ENCODE assay signal across 2 cellular contexts in genomic region chr1:111204211-111204883, GRCh38.
A peak's percentile ranks its signal among the peaks of the same experiment; 100 is the strongest.
TF ChIP-seq lines count a peak whose summit lies in the region.

No MANE protein-coding gene starts in this region.

TF ChIP-seq in liver, 16 proteins besides CTCF, POLR2A, EP300 and RAD21:
- TF ChIP-seq HNF4A (conservative IDR thresholded peaks at IDR 0.05) (peak; percentile 4 to 32), ZBTB33 (IDR thresholded peaks at IDR 0.05) (no peak)

TF ChIP-seq in HepG2, 621 proteins besides CTCF, POLR2A, EP300 and RAD21:
- no peak for TF ChIP-seq ZNF354B (CRISPR knock-in tag; IDR thresholded peaks at IDR 0.05)
- no peak for TF ChIP-seq REL (CRISPR knock-in tag; conservative IDR thresholded peaks at IDR 0.05)
- TF ChIP-seq JARID2 (CRISPR knock-in tag; IDR thresholded peaks at IDR 0.05; ENCODE audit: insufficient replicate concordance), result no peak
- TF ChIP-seq, protein P1, sequence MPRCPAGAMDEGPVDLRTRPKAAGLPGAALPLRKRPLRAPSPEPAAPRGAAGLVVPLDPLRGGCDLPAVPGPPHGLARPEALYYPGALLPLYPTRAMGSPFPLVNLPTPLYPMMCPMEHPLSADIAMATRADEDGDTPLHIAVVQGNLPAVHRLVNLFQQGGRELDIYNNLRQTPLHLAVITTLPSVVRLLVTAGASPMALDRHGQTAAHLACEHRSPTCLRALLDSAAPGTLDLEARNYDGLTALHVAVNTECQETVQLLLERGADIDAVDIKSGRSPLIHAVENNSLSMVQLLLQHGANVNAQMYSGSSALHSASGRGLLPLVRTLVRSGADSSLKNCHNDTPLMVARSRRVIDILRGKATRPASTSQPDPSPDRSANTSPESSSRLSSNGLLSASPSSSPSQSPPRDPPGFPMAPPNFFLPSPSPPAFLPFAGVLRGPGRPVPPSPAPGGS (CRISPR knock-in tag; IDR thresholded peaks at IDR 0.05), result no peak
- no peak for TF ChIP-seq U2AF1 (optimal IDR thresholded peaks at IDR 0.05; ENCODE audit: low read depth, low read length)
- TF ChIP-seq ZNF709 (CRISPR knock-in tag; IDR thresholded peaks at IDR 0.05), result no peak
- TF ChIP-seq NCOR1 (IDR thresholded peaks at IDR 0.05; ENCODE audit: borderline replicate concordance, low read length), result no peak
- no peak for TF ChIP-seq ZFP36L1 (CRISPR knock-in tag; IDR thresholded peaks at IDR 0.05)
- no peak for TF ChIP-seq ZBTB21 (CRISPR knock-in tag; IDR thresholded peaks at IDR 0.05)
- no peak for TF ChIP-seq PAF1 (CRISPR knock-in tag; IDR thresholded peaks at IDR 0.05)
- TF ChIP-seq CCAR2 (optimal IDR thresholded peaks at IDR 0.05; ENCODE audit: low read depth, low read length), result no peak
TF ChIP-seq in HepG2: peak in this region for 0.
